ENCODE assay signal across 8 cellular contexts in genomic region chr1:154974808-154975408, GRCh38. TPM values are rescaled to one million over a fixed set of nuclear protein-coding genes. Genes with fewer than 3 reads are reported as not detected.
A peak's percentile ranks its signal among the peaks of the same experiment; 100 is the strongest.
DNase-seq lines count a peak whose midpoint lies in the region; ATAC-seq, FAIRE-seq and TF ChIP-seq lines count a peak whose summit lies in the region.

No MANE protein-coding gene starts in this region.

- peak overlapping the region; percentile 58 to 88 (median 87) for H3K4me3 ChIP-seq in endothelial cell of umbilical vein (replicated peaks in 1 of 3; ENCODE audit: insufficient read depth in 1 of 3, low read depth in 1 of 3, low read length in 3 of 3)
- peak overlapping the region; percentile 69 for H3K4me3 ChIP-seq in mesodermal cell (ENCODE audit: extremely low read depth, insufficient read depth, low read length, poor library complexity, severe bottlenecking)

- H3K4me1 ChIP-seq in endothelial cell of umbilical vein (ENCODE audit: control insufficient read depth, extremely low read depth, insufficient read depth, low read length): peaks cover 33% of the 10 kb centered on the region
- peaks cover 20% of the 10 kb centered on the region for H3K4me1 ChIP-seq in mesodermal cell (ENCODE audit: control insufficient read depth, insufficient read depth, low read length, poor library complexity, severe bottlenecking)

- peak overlapping the region; percentile 94 for H3K4me2 ChIP-seq in endothelial cell of umbilical vein (ENCODE audit: insufficient read depth, low read length)

- BruUV-seq in endothelial cell of umbilical vein (replicated peaks; lab: Mats Ljungman, UMichigan): TSS peak; percentile 35

- TF ChIP-seq CTCF in endothelial cell of umbilical vein (IDR thresholded peaks at IDR 0.05; ENCODE audit: extremely low read depth in 1 of 2, insufficient read depth in 1 of 2, low read depth in 1 of 2, low read length in 2 of 2): no peak

- no peaks in the 10 kb centered on the region for H3K9me3 ChIP-seq in endothelial cell of umbilical vein (replicated peaks; ENCODE audit: control insufficient read depth, insufficient read depth, low read length)
- no peaks in the 10 kb centered on the region for H3K9me3 ChIP-seq in mesodermal cell (ENCODE audit: control insufficient read depth, low read length)

- intact Hi-C loops in endothelial cell of umbilical vein (cut with micrococcal nuclease): loop anchor here (1.0 to 10.0 kb wide), 7 partner anchors 8 to 490 kb away; partner anchors contain the start of genes EFNA1, FLAD1 and PYGO2

- no peaks in the 10 kb centered on the region for H4K20me1 ChIP-seq in endothelial cell of umbilical vein (replicated peaks; ENCODE audit: control insufficient read depth, extremely low read depth, insufficient read depth, low read length)

- 0 to 1% methylated on average over 27 to 29 of the region's 30 CpGs for WGBS in mesodermal cell (ENCODE audit: insufficient coverage in 2 of 2), 2 experiments

- POLR2A ChIA-PET in endothelial cell of umbilical vein (lab: Charles Lee): no interaction called here

- H3K27ac ChIP-seq in endothelial cell of umbilical vein (ENCODE audit: insufficient read depth, low read depth, low read length) (peak overlapping the region; percentile 99), mesodermal cell (ENCODE audit: low read depth, low read length, severe bottlenecking) (peak overlapping the region; percentile 100)

- peak; percentile 69 for TF ChIP-seq POLR2A in endothelial cell of umbilical vein (IDR thresholded peaks at IDR 0.05; ENCODE audit: low read depth, low read length)

- peak overlapping the region; percentile 20 for H2AFZ ChIP-seq in endothelial cell of umbilical vein (ENCODE audit: low read depth, low read length)

- peak overlapping the region; percentile 90 for H3K9ac ChIP-seq in endothelial cell of umbilical vein (replicated peaks; ENCODE audit: extremely low read depth, insufficient read depth, low read length)

- H3K27me3 ChIP-seq in endothelial cell of umbilical vein (ENCODE audit: control insufficient read depth in 2 of 2, insufficient read depth in 2 of 2, low read length in 2 of 2): no peaks in the 10 kb centered on the region

- dilution Hi-C loops in endothelial cell of umbilical vein (cut with MboI; ENCODE audit: extremely low pct_ligation_motif_present, low sequenced_read_pairs): no loop called here

- in situ Hi-C loops in Caki2 (cut with HindIII; ENCODE audit: low pct_unique_long_range_greater_than_20kb, low sequenced_read_pairs): no loop called here

- H3K36me3 ChIP-seq in endothelial cell of umbilical vein (ENCODE audit: control insufficient read depth in 2 of 2, extremely low read depth in 1 of 2, insufficient read depth in 2 of 2, low read length in 2 of 2): no peaks in the 10 kb centered on the region
- H3K36me3 ChIP-seq in mesodermal cell (ENCODE audit: control insufficient read depth, insufficient read depth, low read length): peaks cover 34% of the 10 kb centered on the region

- H3K79me2 ChIP-seq in endothelial cell of umbilical vein (ENCODE audit: control insufficient read depth, insufficient read depth, low read length): peaks cover 47% of the 10 kb centered on the region

- DNase-seq in Caki2 (ENCODE audit: low read depth): peak; percentile 96
- DNase-seq in HT1080 (ENCODE audit: low read depth): peak; percentile 91
- DNase-seq in NK-92 treated with Interleukin-12 subunit alpha and Interleukin-12 subunit beta, amount 100 ng/mL, for 24 hours (lab: John Stamatoyannopoulos, UW): peak; percentile 95
- DNase-seq in activated CD8-positive, alpha-beta memory T cell treated with anti-CD3 and anti-CD28 coated beads for 4 hours (ENCODE audit: low read depth in 2 of 2): peak; percentile 85 to 91
- peak; percentile 98 for DNase-seq in endothelial cell of umbilical vein (ENCODE audit: low read depth, low spot score)
- peak; percentile 87 to 88 for DNase-seq in stimulated activated CD8-positive, alpha-beta memory T cell treated with anti-CD3 and anti-CD28 coated beads, Interleukin-15, amount 100 ng/mL, for 4 hours (ENCODE audit: low read depth in 2 of 2)

- CTCF ChIA-PET in endothelial cell of umbilical vein (lab: Charles Lee): interaction anchor here (1.0 to 8.5 kb wide), 11 partner anchors 8 to 415 kb away, joined by 3 to 81 read pairs (median 5); partner anchors contain the start of genes FLAD1 and PYGO2

- no peaks in the 10 kb centered on the region for H3K9me1 ChIP-seq in endothelial cell of umbilical vein (replicated peaks; ENCODE audit: control insufficient read depth, extremely low read depth, insufficient read depth, low read length)

- ATAC-seq in GM21390 (IDR thresholded peaks at IDR 0.05; ENCODE audit: unreplicated experiment): peak; percentile 38

- FAIRE-seq in endothelial cell of umbilical vein (lab: Jason Lieb, UNC): no peak

RNA-seq across cellular contexts. Expression of gene CKS1B, which starts 0.4 kb away (rescaled TPM):
- total RNA-seq in Caki2 (2014; rRNA removed; shearing (Covaris generic); ENCODE audit: low replicate concordance): 166 and 305 TPM in 2 replicates
- total RNA-seq in HT1080 (2014; rRNA removed; shearing (Covaris generic)): 210 and 222 TPM in 2 replicates
- polyA plus RNA-seq in HT1080 (2015; cell fraction: cytosol; rRNA removed): 139 and 187 TPM in 2 replicates
- polyA plus RNA-seq in HT1080 (2015; cell fraction: nucleus; rRNA removed): 67.1 and 86.8 TPM in 2 replicates
- total RNA-seq in endothelial cell of umbilical vein: 126 and 128 TPM in 2 replicates
- 280 and 319 TPM in 2 replicates for polyA plus RNA-seq in endothelial cell of umbilical vein
- polyA plus RNA-seq in endothelial cell of umbilical vein (2011; cell fraction: cytosol; rRNA removed): 344 and 372 TPM in 2 replicates
- 121 and 129 TPM in 2 replicates for polyA plus RNA-seq in endothelial cell of umbilical vein (2011; cell fraction: nucleus; rRNA removed)
- 88.1 and 218 TPM in 2 replicates for polyA plus RNA-seq in endothelial cell of umbilical vein (2012)
- 130 and 146 TPM in 2 replicates for polyA minus RNA-seq in endothelial cell of umbilical vein
- polyA minus RNA-seq in endothelial cell of umbilical vein (2011; cell fraction: cytosol; rRNA and poly(A)+ RNA removed): 115 TPM
- polyA minus RNA-seq in endothelial cell of umbilical vein (2011; cell fraction: nucleus; rRNA and poly(A)+ RNA removed): 25.5 and 37.7 TPM in 2 replicates
- 298 TPM for polyA plus RNA-seq in mesodermal cell (2013, experiment 1 of 2)
- 280 TPM for polyA plus RNA-seq in mesodermal cell (2013, experiment 2 of 2)

RNA-seq across cellular contexts. Expression of gene SHC1, which starts 4.4 kb away (rescaled TPM):
- total RNA-seq in Caki2 (2014; rRNA removed; shearing (Covaris generic); ENCODE audit: low replicate concordance): 95.0 and 109 TPM in 2 replicates
- 126 and 173 TPM in 2 replicates for total RNA-seq in HT1080 (2014; rRNA removed; shearing (Covaris generic))
- 166 and 179 TPM in 2 replicates for polyA plus RNA-seq in HT1080 (2015; cell fraction: cytosol; rRNA removed)
- polyA plus RNA-seq in HT1080 (2015; cell fraction: nucleus; rRNA removed): 470 and 539 TPM in 2 replicates
- 286 and 316 TPM in 2 replicates for total RNA-seq in endothelial cell of umbilical vein
- 324 and 379 TPM in 2 replicates for polyA plus RNA-seq in endothelial cell of umbilical vein
- 270 and 289 TPM in 2 replicates for polyA plus RNA-seq in endothelial cell of umbilical vein (2011; cell fraction: cytosol; rRNA removed)
- 1,209 and 1,535 TPM in 2 replicates for polyA plus RNA-seq in endothelial cell of umbilical vein (2011; cell fraction: nucleus; rRNA removed)
- polyA plus RNA-seq in endothelial cell of umbilical vein (2012): 283 and 289 TPM in 2 replicates
- polyA minus RNA-seq in endothelial cell of umbilical vein: 398 and 421 TPM in 2 replicates
- 78.9 TPM for polyA minus RNA-seq in endothelial cell of umbilical vein (2011; cell fraction: cytosol; rRNA and poly(A)+ RNA removed)
- polyA minus RNA-seq in endothelial cell of umbilical vein (2011; cell fraction: nucleus; rRNA and poly(A)+ RNA removed): 156 and 190 TPM in 2 replicates
- polyA plus RNA-seq in mesodermal cell (2013, experiment 1 of 2): 288 TPM
- polyA plus RNA-seq in mesodermal cell (2013, experiment 2 of 2): 227 TPM

RNA-seq across cellular contexts. Expression of gene FLAD1, which starts 8.2 kb away (rescaled TPM):
- 33.4 and 41.9 TPM in 2 replicates for total RNA-seq in Caki2 (2014; rRNA removed; shearing (Covaris generic); ENCODE audit: low replicate concordance)
- total RNA-seq in HT1080 (2014; rRNA removed; shearing (Covaris generic)): 49.5 and 50.0 TPM in 2 replicates
- 21.0 and 25.1 TPM in 2 replicates for polyA plus RNA-seq in HT1080 (2015; cell fraction: cytosol; rRNA removed)
- 30.6 and 38.7 TPM in 2 replicates for polyA plus RNA-seq in HT1080 (2015; cell fraction: nucleus; rRNA removed)
- total RNA-seq in endothelial cell of umbilical vein: 42.2 and 48.8 TPM in 2 replicates
- polyA plus RNA-seq in endothelial cell of umbilical vein: 59.1 and 66.8 TPM in 2 replicates
- polyA plus RNA-seq in endothelial cell of umbilical vein (2011; cell fraction: cytosol; rRNA removed): 52.5 and 52.8 TPM in 2 replicates
- 78.8 and 91.1 TPM in 2 replicates for polyA plus RNA-seq in endothelial cell of umbilical vein (2011; cell fraction: nucleus; rRNA removed)
- 41.8 and 45.5 TPM in 2 replicates for polyA plus RNA-seq in endothelial cell of umbilical vein (2012)
- 51.6 and 54.4 TPM in 2 replicates for polyA minus RNA-seq in endothelial cell of umbilical vein
- 56.6 TPM for polyA minus RNA-seq in endothelial cell of umbilical vein (2011; cell fraction: cytosol; rRNA and poly(A)+ RNA removed)
- 20.8 and 24.2 TPM in 2 replicates for polyA minus RNA-seq in endothelial cell of umbilical vein (2011; cell fraction: nucleus; rRNA and poly(A)+ RNA removed)
- polyA plus RNA-seq in mesodermal cell (2013, experiment 1 of 2): 31.7 TPM
- polyA plus RNA-seq in mesodermal cell (2013, experiment 2 of 2): 28.5 TPM

RNA-seq across cellular contexts. Expression of gene PYGO2, which starts 13.3 kb away (rescaled TPM):
- 18.4 and 22.2 TPM in 2 replicates for total RNA-seq in Caki2 (2014; rRNA removed; shearing (Covaris generic); ENCODE audit: low replicate concordance)
- 26.3 and 32.4 TPM in 2 replicates for total RNA-seq in HT1080 (2014; rRNA removed; shearing (Covaris generic))
- 30.6 and 31.0 TPM in 2 replicates for polyA plus RNA-seq in HT1080 (2015; cell fraction: cytosol; rRNA removed)
- 38.0 and 43.9 TPM in 2 replicates for polyA plus RNA-seq in HT1080 (2015; cell fraction: nucleus; rRNA removed)
- total RNA-seq in endothelial cell of umbilical vein: 21.5 and 21.9 TPM in 2 replicates
- polyA plus RNA-seq in endothelial cell of umbilical vein: 19.3 and 19.5 TPM in 2 replicates
- polyA plus RNA-seq in endothelial cell of umbilical vein (2011; cell fraction: cytosol; rRNA removed): 15.7 and 17.9 TPM in 2 replicates
- polyA plus RNA-seq in endothelial cell of umbilical vein (2011; cell fraction: nucleus; rRNA removed): 29.3 and 31.7 TPM in 2 replicates
- polyA plus RNA-seq in endothelial cell of umbilical vein (2012): 9.3 and 13.0 TPM in 2 replicates
- 12.3 and 12.6 TPM in 2 replicates for polyA minus RNA-seq in endothelial cell of umbilical vein
- 30.9 TPM for polyA minus RNA-seq in endothelial cell of umbilical vein (2011; cell fraction: cytosol; rRNA and poly(A)+ RNA removed)
- 6.4 and 9.2 TPM in 2 replicates for polyA minus RNA-seq in endothelial cell of umbilical vein (2011; cell fraction: nucleus; rRNA and poly(A)+ RNA removed)
- polyA plus RNA-seq in mesodermal cell (2013, experiment 1 of 2): 24.8 TPM
- polyA plus RNA-seq in mesodermal cell (2013, experiment 2 of 2): 21.1 TPM

RNA-seq across cellular contexts. Expression of gene LENEP, which starts 18.5 kb away (rescaled TPM):
- total RNA-seq in Caki2 (2014; rRNA removed; shearing (Covaris generic); ENCODE audit: low replicate concordance): not detected in 2 replicates
- total RNA-seq in HT1080 (2014; rRNA removed; shearing (Covaris generic)): 0.64 TPM in 1 of 2 replicates, not detected in the other
- polyA plus RNA-seq in HT1080 (2015; cell fraction: cytosol; rRNA removed): not detected in 2 replicates
- polyA plus RNA-seq in HT1080 (2015; cell fraction: nucleus; rRNA removed): not detected in 2 replicates
- total RNA-seq in endothelial cell of umbilical vein: 0.64 and 0.88 TPM in 2 replicates
- not detected in 2 replicates for polyA plus RNA-seq in endothelial cell of umbilical vein
- not detected in 2 replicates for polyA plus RNA-seq in endothelial cell of umbilical vein (2011; cell fraction: cytosol; rRNA removed)
- polyA plus RNA-seq in endothelial cell of umbilical vein (2011; cell fraction: nucleus; rRNA removed): 0.59 TPM in 1 of 2 replicates, not detected in the other
- polyA plus RNA-seq in endothelial cell of umbilical vein (2012): not detected in 2 replicates
- polyA minus RNA-seq in endothelial cell of umbilical vein: not detected in 2 replicates
- not detected for polyA minus RNA-seq in endothelial cell of umbilical vein (2011; cell fraction: cytosol; rRNA and poly(A)+ RNA removed)
- polyA minus RNA-seq in endothelial cell of umbilical vein (2011; cell fraction: nucleus; rRNA and poly(A)+ RNA removed): 1.0 TPM in 1 of 2 replicates, not detected in the other
- polyA plus RNA-seq in mesodermal cell (2013, experiment 1 of 2): not detected
- polyA plus RNA-seq in mesodermal cell (2013, experiment 2 of 2): not detected

Comparison
In these comparisons a context has a peak if more than half of its experiments do, and no peak if none do; other contexts are left out.
1. Peak in every context shown above with its lines: DNase-seq, ATAC-seq, H3K4me3 ChIP-seq and H3K27ac ChIP-seq.